17 cellular contexts compared by ENCODE assay signal in the genomic region with DNA sequence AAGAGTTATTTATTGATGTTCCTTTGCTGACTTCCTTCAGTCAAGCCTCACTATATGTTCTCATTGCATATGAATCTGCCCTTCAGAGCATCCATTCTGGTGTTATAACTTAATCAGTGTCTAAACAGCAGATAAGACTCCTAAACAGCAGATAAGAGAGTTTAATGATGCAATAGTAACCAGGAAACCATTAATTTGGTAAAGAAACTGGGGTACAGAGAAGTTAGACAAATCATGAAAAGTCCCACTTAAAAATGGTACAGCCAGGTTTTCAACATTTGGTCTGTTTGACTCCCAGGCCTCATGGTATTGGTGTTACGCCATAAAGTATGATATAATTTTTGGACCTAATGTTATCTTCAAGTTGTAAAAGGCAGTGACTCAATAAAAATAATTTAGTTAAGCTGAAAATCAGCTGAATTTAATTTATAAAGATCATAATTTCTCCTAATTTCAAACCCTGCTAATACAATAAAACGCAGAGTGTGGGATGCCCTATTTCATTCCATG.
A peak's percentile ranks its signal among the peaks of the same experiment; 100 is the strongest.
DNase-seq lines count a peak whose midpoint lies in the region; ATAC-seq, FAIRE-seq and TF ChIP-seq lines count a peak whose summit lies in the region.
"Had no signal": no experiment of that assay in that cellular context is flagged by ENCODE, and none has a peak within 500 bp of the region (broad histone marks: within the 10 kb centered on the region; RNA-seq: fewer than 3 reads in every experiment).

No MANE protein-coding gene starts in this region.

- 0 out of 2 replicates have a peak overlapping the region, but pooled peaks have one; percentile 2 for H3K4me3 ChIP-seq in GM23248
- no peak overlapping the region for H3K4me3 ChIP-seq in GM12878
- no peak overlapping the region for H3K4me3 ChIP-seq in osteoblast (ENCODE audit: insufficient read depth, low read length)
- H3K4me3 ChIP-seq in body of pancreas, result no peak overlapping the region
- H3K4me3 ChIP-seq in adrenal gland, result no peak overlapping the region
- H3K4me3 ChIP-seq: K562, SJCRH30 had no signal

- H3K36me3 ChIP-seq in GM23248 (ENCODE audit: low read depth) (no peaks in the 10 kb centered on the region), GM12878 (ENCODE audit: control insufficient read depth in 2 of 2, insufficient read depth in 2 of 2, low read length in 1 of 2) (no peaks in the 10 kb centered on the region; a peak in 1 of 4 replicates), osteoblast (ENCODE audit: insufficient read depth, low read length) (no peaks in the 10 kb centered on the region), body of pancreas (replicated peaks in 1 of 2; ENCODE audit: insufficient read depth in 1 of 2, low read depth in 2 of 2) (no peaks in the 10 kb centered on the region), adrenal gland (replicated peaks in 1 of 2) (no peaks in the 10 kb centered on the region)
- H3K36me3 ChIP-seq: SJCRH30 had no signal

- H3K27me3 ChIP-seq in GM23248 (replicated peaks; ENCODE audit: insufficient read depth) (no peaks in the 10 kb centered on the region), GM12878 (replicated peaks in 1 of 2; ENCODE audit: control insufficient read depth in 2 of 2, insufficient read depth in 2 of 2, low read length in 1 of 2) (no peaks in the 10 kb centered on the region), osteoblast (ENCODE audit: insufficient read depth, low read length) (no peaks in the 10 kb centered on the region), body of pancreas (no peaks in the 10 kb centered on the region), adrenal gland (no peaks in the 10 kb centered on the region)
- H3K27me3 ChIP-seq: SJCRH30 had no signal

- DNase-seq in GM23248, result peak; percentile 50
- peak; percentile 81 for DNase-seq in NCI-H226
- DNase-seq in GM12878 (ENCODE audit: low read depth, low spot score), result no peak
- DNase-seq in osteoblast (ENCODE audit: insufficient read length, low spot score, missing footprints), result peak; percentile 44
- DNase-seq in body of pancreas, result no peak
- no peak for DNase-seq in activated CD4-positive, alpha-beta T cell treated with anti-CD3 and anti-CD28 coated beads, Interleukin-2, amount 50 U/mL, for 4 hours
- no peak for DNase-seq in adrenal gland
- DNase-seq: ACHN; Calu3; CD4-positive, CD25-positive, alpha-beta regulatory T cell; H7; NCI-H1436 treated with DMSO at 0.1 percent for 48 hours; NCI-H2081; NCI-H524; SJCRH30 had no signal

- H3K4me2 ChIP-seq in GM23248 (ENCODE audit: unreplicated experiment), result peak overlapping the region; percentile 21
- H3K4me2 ChIP-seq in GM12878 (ENCODE audit: control insufficient read depth, insufficient read depth), result no peak overlapping the region
- no peak overlapping the region for H3K4me2 ChIP-seq in osteoblast (ENCODE audit: insufficient read depth, low read length)

- in situ Hi-C loops in GM23248 (cut with MboI), result no loop called here
- in situ Hi-C loops in GM12878 (cut with MboI), result no loop called here

- no peaks in the 10 kb centered on the region for H3K9me2 ChIP-seq in GM23248 (ENCODE audit: insufficient read depth)

- no TSS peak for BruUV-seq in GM12878 (replicated peaks; lab: Mats Ljungman, UMichigan)

- TF ChIP-seq EP300 in GM12878 (IDR thresholded peaks at IDR 0.05; ENCODE audit: borderline replicate concordance in 1 of 2, control insufficient read depth in 1 of 2, low read depth in 2 of 2, low read length in 2 of 2), result no peak

- H2AFZ ChIP-seq in GM23248 (no peak overlapping the region), GM12878 (ENCODE audit: control insufficient read depth, low read depth, low read length) (no peak overlapping the region), osteoblast (ENCODE audit: low read length) (no peak overlapping the region)

- no peak for TF ChIP-seq RAD21 in GM12878 (IDR thresholded peaks at IDR 0.05; ENCODE audit: insufficient read depth, low read depth, low read length)

- TF ChIP-seq POLR2A in GM12878 (IDR thresholded peaks at IDR 0.05; ENCODE audit: low read depth, low read length), result no peak
- no peak for TF ChIP-seq POLR2A in body of pancreas (IDR thresholded peaks at IDR 0.05)
- no peak for TF ChIP-seq POLR2A in adrenal gland (IDR thresholded peaks at IDR 0.05)

- POLR2A ChIA-PET in GM12878 (lab: Charles Lee), result interaction anchor here (0.7 to 1.5 kb wide), 4 partner anchors 20 to 81 kb away, joined by 3 to 6 read pairs (median 3); no protein-coding TSS in a partner anchor

- no peak for ATAC-seq in GM12878
- ATAC-seq in HG03095 (IDR thresholded peaks at IDR 0.05; ENCODE audit: unreplicated experiment), result no peak
- ATAC-seq in body of pancreas, result no peak
- ATAC-seq: K562 had no signal

- TF ChIP-seq CTCF in GM12878 (IDR thresholded peaks at IDR 0.05 in 2 of 3, conservative IDR thresholded peaks at IDR 0.05 in 1 of 3; ENCODE audit: control insufficient read depth in 2 of 3, extremely low read depth in 1 of 3, insufficient read depth in 1 of 3, low read depth in 3 of 3, low read length in 3 of 3), result no peak
- no peak for TF ChIP-seq CTCF in osteoblast (IDR thresholded peaks at IDR 0.05; ENCODE audit: extremely low read depth, low read depth, low read length)
- TF ChIP-seq CTCF in body of pancreas (IDR thresholded peaks at IDR 0.05), result no peak
- TF ChIP-seq CTCF in adrenal gland (IDR thresholded peaks at IDR 0.05), result no peak

- H3K4me1 ChIP-seq in GM23248 (ENCODE audit: insufficient read depth) (peaks cover 82% of the 10 kb centered on the region), GM12878 (ENCODE audit: control insufficient read depth, insufficient read depth, low read length) (peaks cover 63% of the 10 kb centered on the region), osteoblast (ENCODE audit: insufficient read depth, low read length) (peaks cover 79% of the 10 kb centered on the region), body of pancreas (no peaks in the 10 kb centered on the region), adrenal gland (replicated peaks in 1 of 2) (peaks cover 15 to 18% of the 10 kb centered on the region in 2 donors)

- H3K9ac ChIP-seq in GM23248 (no peak overlapping the region), GM12878 (ENCODE audit: control insufficient read depth, insufficient read depth, low read length) (no peak overlapping the region)

- no peaks in the 10 kb centered on the region for H3K9me3 ChIP-seq in GM23248 (ENCODE audit: low read depth)
- H3K9me3 ChIP-seq in GM12878 (replicated peaks; ENCODE audit: control insufficient read depth, insufficient read depth, low read length), result no peaks in the 10 kb centered on the region; the same call in 2 of the 3 replicates
- no peaks in the 10 kb centered on the region for H3K9me3 ChIP-seq in osteoblast (ENCODE audit: low read depth, low read length)
- H3K9me3 ChIP-seq in body of pancreas, result no peaks in the 10 kb centered on the region
- H3K9me3 ChIP-seq in adrenal gland (replicated peaks in 1 of 3), result no peaks in the 10 kb centered on the region
- H3K9me3 ChIP-seq: SJCRH30 had no signal

- H3F3A ChIP-seq in GM23248 (ENCODE audit: insufficient read depth), result peaks cover 92% of the 10 kb centered on the region

- RAD21 ChIA-PET in GM12878 (lab: Charles Lee; ENCODE audit: unreplicated experiment), result interaction anchor here (0.9 to 1.9 kb wide), 7 partner anchors 10 to 81 kb away, joined by 3 to 9 read pairs (median 5); no protein-coding TSS in a partner anchor

- H3K79me2 ChIP-seq in GM23248 (ENCODE audit: insufficient read depth) (peaks cover 100% of the 10 kb centered on the region), GM12878 (ENCODE audit: control insufficient read depth, insufficient read depth, low read length) (peaks cover 76% of the 10 kb centered on the region), osteoblast (ENCODE audit: insufficient read depth, low read length) (peaks cover 96% of the 10 kb centered on the region)

- CTCF ChIA-PET in GM12878 (lab: Yijun Ruan, JAX), result interaction anchor here (0.9 to 2.8 kb wide), 7 partner anchors 11 to 82 kb away, joined by 3 to 25 read pairs (median 4); no protein-coding TSS in a partner anchor

- 41 to 49% methylated on average over 2 of the region's 2 CpGs for WGBS in GM23248 (ENCODE audit: low coverage in 1 of 2, low lambda C conversion rate in 2 of 2, missing lambda C conversion rate in 2 of 2), 2 experiments
- 98% methylated on average over 2 of the region's 2 CpGs for WGBS in GM12878 (ENCODE audit: insufficient coverage, insufficient replicate concordance, low lambda C conversion rate, missing lambda C conversion rate)
- WGBS in body of pancreas, 2 donors, result 87 to 91% methylated on average over 2 of the region's 2 CpGs
- WGBS in adrenal gland, 4 donors, result 85 to 91% (median 90%) methylated on average over 2 of the region's 2 CpGs

- intact Hi-C loops in GM12878 (cut with micrococcal nuclease; ENCODE audit: unreplicated experiment), result no loop called here
- intact Hi-C loops in body of pancreas (cut with DNase I), result no loop called here
- intact Hi-C loops in adrenal gland (cut with DNase I), result no loop called here

- H3K27ac ChIP-seq in GM23248 (peak overlapping the region; percentile 45; the same call in 1 of the 2 replicates), GM12878 (ENCODE audit: control insufficient read depth, insufficient read depth) (0 out of 2 replicates have a peak overlapping the region, but pooled peaks have one; percentile 85), osteoblast (ENCODE audit: low read depth, low read length) (peak overlapping the region; percentile 29), body of pancreas (no peak overlapping the region), adrenal gland (no peak overlapping the region)
- H3K27ac ChIP-seq: SJCRH30 had no signal

- peaks cover 5% of the 10 kb centered on the region; the same call in 1 of the 2 replicates for H4K20me1 ChIP-seq in GM23248 (ENCODE audit: insufficient read depth)
- H4K20me1 ChIP-seq in GM12878 (ENCODE audit: control insufficient read depth, insufficient read depth), result no peaks in the 10 kb centered on the region
- H4K20me1 ChIP-seq in osteoblast (ENCODE audit: insufficient read depth, low read length), result peaks cover 54% of the 10 kb centered on the region

- no peak for FAIRE-seq in GM12878 (lab: Jason Lieb, UNC)
- FAIRE-seq: K562 had no signal

- SMC1A ChIA-PET in GM12878 (lab: Charles Lee; ENCODE audit: uncharacterized antibody, unreplicated experiment), result interaction anchor here (0.6 to 2.1 kb wide), 14 partner anchors 17 to 120 kb away, joined by 3 to 8 read pairs (median 4); no protein-coding TSS in a partner anchor

Comparison
In these comparisons a context has a peak if more than half of its experiments do, and no peak if none do; other contexts are left out.
1. DNase-seq: peak in GM23248 (single experiment), NCI-H226 (single experiment) and osteoblast (single experiment); none in GM12878 (single experiment), body of pancreas (0 of 4), activated CD4-positive, alpha-beta T cell treated with anti-CD3 and anti-CD28 coated beads, Interleukin-2, amount 50 U/mL, for 4 hours (0 of 2) and adrenal gland (0 of 7).
2. H3K27ac ChIP-seq: peak in GM23248 (single experiment), GM12878 (single experiment) and osteoblast (single experiment); none in body of pancreas (0 of 4) and adrenal gland (0 of 5).